11 cellular contexts compared by ENCODE assay signal in the genomic region with DNA sequence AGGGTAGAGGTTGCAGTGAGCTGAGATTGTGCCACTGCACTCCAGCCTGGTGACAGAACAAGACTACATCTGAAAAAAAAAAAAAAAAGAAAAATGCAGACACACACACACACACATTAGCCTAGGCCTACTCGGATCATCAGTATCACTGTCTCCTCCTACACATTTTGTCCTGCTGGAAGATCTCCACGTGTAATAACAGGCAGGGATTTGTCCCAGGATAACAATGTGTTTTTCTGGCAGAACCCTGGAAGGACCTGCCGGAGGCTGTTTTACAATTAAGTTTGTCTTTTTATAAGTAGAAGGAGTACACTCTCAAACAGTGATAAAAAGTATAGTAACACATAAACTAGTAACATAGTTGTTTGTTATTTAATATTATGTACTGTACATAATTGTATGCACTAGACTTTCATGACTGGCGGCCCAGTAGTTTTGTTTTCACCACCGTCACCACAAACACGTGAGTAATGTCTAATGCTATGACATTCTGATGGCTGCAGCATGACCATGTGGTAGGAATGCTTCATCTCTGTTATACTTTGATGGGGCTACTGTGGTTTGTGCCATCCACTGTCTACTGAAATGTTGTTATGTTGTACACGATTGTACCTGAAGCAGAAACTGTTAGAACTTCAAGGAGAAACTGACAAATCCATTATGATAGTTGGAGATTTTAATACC.
DNase-seq lines count a peak whose midpoint lies in the region; ATAC-seq, FAIRE-seq and TF ChIP-seq lines count a peak whose summit lies in the region.
"Had no signal": no experiment of that assay in that cellular context is flagged by ENCODE, and none has a peak within 500 bp of the region (broad histone marks: within the 10 kb centered on the region; RNA-seq: fewer than 3 reads in every experiment).

No MANE protein-coding gene starts in this region.

- peaks cover 4% of the 10 kb centered on the region for H3K36me3 Mint-ChIP-seq in osteocyte (ENCODE audit: unreplicated experiment)

- no peak overlapping the region for H3K27ac ChIP-seq in keratinocyte (ENCODE audit: control insufficient read depth, insufficient read depth, low read length)
- H3K27ac ChIP-seq: tibial artery had no signal

- POLR2A ChIA-PET in AG04449 (lab: Yijun Ruan, JAX): no interaction called here

- H3K27me3 ChIP-seq in keratinocyte (ENCODE audit: control insufficient read depth, extremely low read depth, insufficient read depth, low read length): peaks cover 3% of the 10 kb centered on the region
- H3K27me3 ChIP-seq: tibial artery had no signal

- peak; percentile 4 for DNase-seq in AG04449 (ENCODE audit: low read depth, low spot score)
- peak; percentile 81 for DNase-seq in H4 (ENCODE audit: low spot score)
- DNase-seq in amniotic epithelial cell (ENCODE audit: low read depth): peak; percentile 79
- DNase-seq in keratinocyte (ENCODE audit: low read depth, low spot score): no peak
- DNase-seq in NCI-H2196 (lab: John Stamatoyannopoulos, UW; ENCODE audit: unreplicated experiment): no peak
- DNase-seq in SIG-M5 treated with dmso at 0.1 percent for 504 hours (lab: John Stamatoyannopoulos, UW; ENCODE audit: unreplicated experiment): no peak
- no peak for DNase-seq in osteocyte (ENCODE audit: extremely low spot score, unreplicated experiment)
- DNase-seq: T1000 had no signal

- H3K4me3 ChIP-seq in AG04449 (ENCODE audit: low read depth, low read length) (no peak overlapping the region), keratinocyte (ENCODE audit: control insufficient read depth in 2 of 3, extremely low read depth in 1 of 3, insufficient read depth in 2 of 3, low read depth in 1 of 3, low read length in 3 of 3) (no peak overlapping the region)
- H3K4me3 ChIP-seq: tibial artery had no signal

- CTCF ChIA-PET in AG04449 (lab: Yijun Ruan, JAX): no interaction called here

- peaks cover 4% of the 10 kb centered on the region for H4K20me1 ChIP-seq in keratinocyte (ENCODE audit: control insufficient read depth, extremely low read depth, insufficient read depth, low read length)

- no peak overlapping the region for H3K4me2 ChIP-seq in keratinocyte (ENCODE audit: control insufficient read depth, extremely low read depth, insufficient read depth, low read depth, low read length)

- no peaks in the 10 kb centered on the region for H3K79me2 ChIP-seq in keratinocyte (ENCODE audit: control insufficient read depth, insufficient read depth, low read length)

- dilution Hi-C loops in keratinocyte (cut with MboI; ENCODE audit: extremely low pct_ligation_motif_present, low sequenced_read_pairs): no loop called here

- no peak overlapping the region for H3K9ac ChIP-seq in keratinocyte (ENCODE audit: control insufficient read depth, extremely low read depth, insufficient read depth, low read length)

- TF ChIP-seq CTCF in AG04449 (IDR thresholded peaks at IDR 0.05; ENCODE audit: insufficient read depth, low read length, missing control alignments) (peak; percentile 34), keratinocyte (optimal IDR thresholded peaks at IDR 0.05 in 1 of 3, IDR thresholded peaks at IDR 0.05 in 1 of 3, conservative IDR thresholded peaks at IDR 0.05 in 1 of 3; ENCODE audit: extremely low read depth in 1 of 3, insufficient read depth in 2 of 3, low read length in 3 of 3) (peak in 1 of 3 experiments; percentile 30), osteocyte (IDR thresholded peaks at IDR 0.05) (no peak)

- no peak overlapping the region for H2AFZ ChIP-seq in keratinocyte (ENCODE audit: control insufficient read depth, low read length)

- H3K4me1 Mint-ChIP-seq in osteocyte (ENCODE audit: unreplicated experiment): no peaks in the 10 kb centered on the region

- peaks cover 7% of the 10 kb centered on the region for H3K4me1 ChIP-seq in keratinocyte (ENCODE audit: control insufficient read depth, extremely low read depth, insufficient read depth, low read length)
- H3K4me1 ChIP-seq: tibial artery had no signal

- H3K36me3 ChIP-seq in keratinocyte (ENCODE audit: control insufficient read depth in 2 of 2, extremely low read depth in 1 of 2, insufficient read depth in 2 of 2, low read length in 2 of 2): peaks cover 0 to 3% of the 10 kb centered on the region in 2 experiments

- H3K4me3 Mint-ChIP-seq in osteocyte (ENCODE audit: unreplicated experiment): no peak overlapping the region
- H3K4me3 Mint-ChIP-seq: IgD-negative memory B cell had no signal

- no peaks in the 10 kb centered on the region for H3K9me3 ChIP-seq in keratinocyte (ENCODE audit: control insufficient read depth, low read depth, low read length)
- H3K9me3 ChIP-seq: tibial artery had no signal

- peak; percentile 68 for FAIRE-seq in keratinocyte (lab: Jason Lieb, UNC)

- H3K9me1 ChIP-seq in keratinocyte (ENCODE audit: control insufficient read depth, extremely low read depth, insufficient read depth, low read length): no peaks in the 10 kb centered on the region

- H3K9me3 Mint-ChIP-seq in osteocyte (ENCODE audit: unreplicated experiment): no peaks in the 10 kb centered on the region
- H3K9me3 Mint-ChIP-seq: IgD-negative memory B cell had no signal

- no peaks in the 10 kb centered on the region for H3K27me3 Mint-ChIP-seq in osteocyte (ENCODE audit: unreplicated experiment)
- H3K27me3 Mint-ChIP-seq: IgD-negative memory B cell had no signal

- H3K27ac Mint-ChIP-seq in osteocyte (ENCODE audit: unreplicated experiment): no peak overlapping the region

- ATAC-seq in HG03025 (IDR thresholded peaks at IDR 0.05; ENCODE audit: low FRiP score, unreplicated experiment): no peak

Comparison
In these comparisons a context has a peak if more than half of its experiments do, and no peak if none do; other contexts are left out.
1. DNase-seq: peak in AG04449 (single experiment), H4 (single experiment) and amniotic epithelial cell (single experiment); none in keratinocyte (single experiment), NCI-H2196 (single experiment), SIG-M5 treated with dmso at 0.1 percent for 504 hours (single experiment) and osteocyte (single experiment).